2 cellular contexts compared by ENCODE assay signal in the genomic region with DNA sequence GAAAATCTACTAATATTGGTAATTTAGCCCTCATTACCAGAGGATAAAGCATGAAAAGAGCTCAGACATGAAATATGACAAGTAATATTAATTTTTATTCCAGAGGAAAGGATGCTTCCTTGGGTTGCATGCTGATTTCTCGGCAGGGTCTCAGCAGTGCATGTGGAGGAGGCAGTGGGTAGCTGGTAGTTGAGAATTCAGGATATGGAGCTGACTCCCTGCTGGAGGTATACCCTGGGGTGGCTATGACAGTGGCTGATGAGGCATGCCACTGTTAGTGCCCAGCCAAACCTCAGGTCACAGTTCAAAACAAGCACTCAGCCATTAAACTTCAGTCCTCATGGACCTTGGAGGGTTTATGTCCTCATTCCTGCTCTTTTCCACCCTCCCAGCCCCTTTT.
TF ChIP-seq lines count a peak whose summit lies in the region.

No MANE protein-coding gene starts in this region.

TF ChIP-seq in GM23338, 12 proteins besides CTCF, POLR2A, EP300 and RAD21 (continues in another document):
- TF ChIP-seq ZNF331 (CRISPR knock-in tag; IDR thresholded peaks at IDR 0.05; ENCODE audit: low read depth) (no peak), POLR2AphosphoS5 (IDR thresholded peaks at IDR 0.05; ENCODE audit: low read depth) (no peak), STAT1 (IDR thresholded peaks at IDR 0.05; ENCODE audit: unreplicated experiment) (no peak), EZH2phosphoT487 (IDR thresholded peaks at IDR 0.05; ENCODE audit: unreplicated experiment) (no peak), EZH2 (IDR thresholded peaks at IDR 0.05; ENCODE audit: low read depth, unreplicated experiment) (no peak), NANOG (IDR thresholded peaks at IDR 0.05; ENCODE audit: borderline replicate concordance) (no peak), CREB1 (CRISPR knock-in tag; IDR thresholded peaks at IDR 0.05; ENCODE audit: low read depth) (no peak), ZNF114 (CRISPR knock-in tag; IDR thresholded peaks at IDR 0.05) (no peak), JUNB (IDR thresholded peaks at IDR 0.05; ENCODE audit: unreplicated experiment) (no peak)
- TF ChIP-seq, protein P1, sequence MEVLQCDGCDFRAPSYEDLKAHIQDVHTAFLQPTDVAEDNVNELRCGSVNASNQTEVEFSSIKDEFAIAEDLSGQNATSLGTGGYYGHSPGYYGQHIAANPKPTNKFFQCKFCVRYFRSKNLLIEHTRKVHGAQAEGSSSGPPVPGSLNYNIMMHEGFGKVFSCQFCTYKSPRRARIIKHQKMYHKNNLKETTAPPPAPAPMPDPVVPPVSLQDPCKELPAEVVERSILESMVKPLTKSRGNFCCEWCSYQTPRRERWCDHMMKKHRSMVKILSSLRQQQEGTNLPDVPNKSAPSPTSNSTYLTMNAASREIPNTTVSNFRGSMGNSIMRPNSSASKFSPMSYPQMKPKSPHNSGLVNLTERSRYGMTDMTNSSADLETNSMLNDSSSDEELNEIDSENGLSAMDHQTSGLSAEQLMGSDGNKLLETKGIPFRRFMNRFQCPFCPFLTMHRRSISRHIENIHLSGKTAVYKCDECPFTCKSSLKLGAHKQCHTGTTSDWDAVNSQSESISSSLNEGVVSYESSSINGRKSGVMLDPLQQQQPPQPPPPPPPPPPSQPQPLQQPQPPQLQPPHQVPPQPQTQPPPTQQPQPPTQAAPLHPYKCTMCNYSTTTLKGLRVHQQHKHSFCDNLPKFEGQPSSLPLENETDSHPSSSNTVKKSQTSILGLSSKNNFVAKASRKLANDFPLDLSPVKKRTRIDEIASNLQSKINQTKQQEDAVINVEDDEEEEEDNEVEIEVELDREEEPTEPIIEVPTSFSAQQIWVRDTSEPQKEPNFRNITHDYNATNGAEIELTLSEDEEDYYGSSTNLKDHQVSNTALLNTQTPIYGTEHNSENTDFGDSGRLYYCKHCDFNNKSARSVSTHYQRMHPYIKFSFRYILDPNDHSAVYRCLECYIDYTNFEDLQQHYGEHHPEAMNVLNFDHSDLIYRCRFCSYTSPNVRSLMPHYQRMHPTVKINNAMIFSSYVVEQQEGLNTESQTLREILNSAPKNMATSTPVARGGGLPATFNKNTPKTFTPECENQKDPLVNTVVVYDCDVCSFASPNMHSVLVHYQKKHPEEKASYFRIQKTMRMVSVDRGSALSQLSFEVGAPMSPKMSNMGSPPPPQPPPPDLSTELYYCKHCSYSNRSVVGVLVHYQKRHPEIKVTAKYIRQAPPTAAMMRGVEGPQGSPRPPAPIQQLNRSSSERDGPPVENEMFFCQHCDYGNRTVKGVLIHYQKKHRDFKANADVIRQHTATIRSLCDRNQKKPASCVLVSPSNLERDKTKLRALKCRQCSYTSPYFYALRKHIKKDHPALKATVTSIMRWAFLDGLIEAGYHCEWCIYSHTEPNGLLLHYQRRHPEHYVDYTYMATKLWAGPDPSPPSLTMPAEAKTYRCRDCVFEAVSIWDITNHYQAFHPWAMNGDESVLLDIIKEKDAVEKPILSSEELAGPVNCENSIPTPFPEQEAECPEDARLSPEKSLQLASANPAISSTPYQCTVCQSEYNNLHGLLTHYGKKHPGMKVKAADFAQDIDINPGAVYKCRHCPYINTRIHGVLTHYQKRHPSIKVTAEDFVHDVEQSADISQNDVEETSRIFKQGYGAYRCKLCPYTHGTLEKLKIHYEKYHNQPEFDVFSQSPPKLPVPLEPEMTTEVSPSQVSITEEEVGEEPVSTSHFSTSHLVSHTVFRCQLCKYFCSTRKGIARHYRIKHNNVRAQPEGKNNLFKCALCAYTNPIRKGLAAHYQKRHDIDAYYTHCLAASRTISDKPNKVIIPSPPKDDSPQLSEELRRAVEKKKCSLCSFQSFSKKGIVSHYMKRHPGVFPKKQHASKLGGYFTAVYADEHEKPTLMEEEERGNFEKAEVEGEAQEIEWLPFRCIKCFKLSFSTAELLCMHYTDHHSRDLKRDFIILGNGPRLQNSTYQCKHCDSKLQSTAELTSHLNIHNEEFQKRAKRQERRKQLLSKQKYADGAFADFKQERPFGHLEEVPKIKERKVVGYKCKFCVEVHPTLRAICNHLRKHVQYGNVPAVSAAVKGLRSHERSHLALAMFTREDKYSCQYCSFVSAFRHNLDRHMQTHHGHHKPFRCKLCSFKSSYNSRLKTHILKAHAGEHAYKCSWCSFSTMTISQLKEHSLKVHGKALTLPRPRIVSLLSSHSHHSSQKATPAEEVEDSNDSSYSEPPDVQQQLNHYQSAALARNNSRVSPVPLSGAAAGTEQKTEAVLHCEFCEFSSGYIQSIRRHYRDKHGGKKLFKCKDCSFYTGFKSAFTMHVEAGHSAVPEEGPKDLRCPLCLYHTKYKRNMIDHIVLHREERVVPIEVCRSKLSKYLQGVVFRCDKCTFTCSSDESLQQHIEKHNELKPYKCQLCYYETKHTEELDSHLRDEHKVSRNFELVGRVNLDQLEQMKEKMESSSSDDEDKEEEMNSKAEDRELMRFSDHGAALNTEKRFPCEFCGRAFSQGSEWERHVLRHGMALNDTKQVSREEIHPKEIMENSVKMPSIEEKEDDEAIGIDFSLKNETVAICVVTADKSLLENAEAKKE (CRISPR knock-in tag; IDR thresholded peaks at IDR 0.05) = no peak
- TF ChIP-seq, protein P2, sequence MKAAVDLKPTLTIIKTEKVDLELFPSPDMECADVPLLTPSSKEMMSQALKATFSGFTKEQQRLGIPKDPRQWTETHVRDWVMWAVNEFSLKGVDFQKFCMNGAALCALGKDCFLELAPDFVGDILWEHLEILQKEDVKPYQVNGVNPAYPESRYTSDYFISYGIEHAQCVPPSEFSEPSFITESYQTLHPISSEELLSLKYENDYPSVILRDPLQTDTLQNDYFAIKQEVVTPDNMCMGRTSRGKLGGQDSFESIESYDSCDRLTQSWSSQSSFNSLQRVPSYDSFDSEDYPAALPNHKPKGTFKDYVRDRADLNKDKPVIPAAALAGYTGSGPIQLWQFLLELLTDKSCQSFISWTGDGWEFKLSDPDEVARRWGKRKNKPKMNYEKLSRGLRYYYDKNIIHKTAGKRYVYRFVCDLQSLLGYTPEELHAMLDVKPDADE (IDR thresholded peaks at IDR 0.05) = no peak

TF ChIP-seq in H1, 55 proteins besides CTCF, POLR2A, EP300 and RAD21:
- TF ChIP-seq SP4 (IDR thresholded peaks at IDR 0.05; ENCODE audit: low read length) = no peak
- TF ChIP-seq SP1 (IDR thresholded peaks at IDR 0.05; ENCODE audit: low read depth, low read length) = no peak
- TF ChIP-seq NRF1 (IDR thresholded peaks at IDR 0.05; ENCODE audit: low read depth, low read length) = no peak
- no peak for TF ChIP-seq TBP (IDR thresholded peaks at IDR 0.05; ENCODE audit: low read depth, low read length)
- no peak for TF ChIP-seq JUN (IDR thresholded peaks at IDR 0.05; ENCODE audit: low read depth, low read length)
- no peak for TF ChIP-seq FOSL1 (IDR thresholded peaks at IDR 0.05; ENCODE audit: insufficient read depth, low read depth, low read length)
- TF ChIP-seq SRF (IDR thresholded peaks at IDR 0.05; ENCODE audit: low read depth, low read length) = no peak
- TF ChIP-seq PHF8 (conservative IDR thresholded peaks at IDR 0.05; ENCODE audit: low read depth, low read length) = no peak
- TF ChIP-seq CBX5 (IDR thresholded peaks at IDR 0.05; ENCODE audit: low read depth, low read length) = no peak
- TF ChIP-seq, protein P3, sequence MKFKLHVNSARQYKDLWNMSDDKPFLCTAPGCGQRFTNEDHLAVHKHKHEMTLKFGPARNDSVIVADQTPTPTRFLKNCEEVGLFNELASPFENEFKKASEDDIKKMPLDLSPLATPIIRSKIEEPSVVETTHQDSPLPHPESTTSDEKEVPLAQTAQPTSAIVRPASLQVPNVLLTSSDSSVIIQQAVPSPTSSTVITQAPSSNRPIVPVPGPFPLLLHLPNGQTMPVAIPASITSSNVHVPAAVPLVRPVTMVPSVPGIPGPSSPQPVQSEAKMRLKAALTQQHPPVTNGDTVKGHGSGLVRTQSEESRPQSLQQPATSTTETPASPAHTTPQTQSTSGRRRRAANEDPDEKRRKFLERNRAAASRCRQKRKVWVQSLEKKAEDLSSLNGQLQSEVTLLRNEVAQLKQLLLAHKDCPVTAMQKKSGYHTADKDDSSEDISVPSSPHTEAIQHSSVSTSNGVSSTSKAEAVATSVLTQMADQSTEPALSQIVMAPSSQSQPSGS (IDR thresholded peaks at IDR 0.05; ENCODE audit: low read length) = no peak
- no peak for TF ChIP-seq CHD1 (IDR thresholded peaks at IDR 0.05; ENCODE audit: low read depth, low read length)
- TF ChIP-seq GTF2F1 (IDR thresholded peaks at IDR 0.05; ENCODE audit: borderline replicate concordance, low read depth, low read length) = no peak
- TF ChIP-seq, protein P4, sequence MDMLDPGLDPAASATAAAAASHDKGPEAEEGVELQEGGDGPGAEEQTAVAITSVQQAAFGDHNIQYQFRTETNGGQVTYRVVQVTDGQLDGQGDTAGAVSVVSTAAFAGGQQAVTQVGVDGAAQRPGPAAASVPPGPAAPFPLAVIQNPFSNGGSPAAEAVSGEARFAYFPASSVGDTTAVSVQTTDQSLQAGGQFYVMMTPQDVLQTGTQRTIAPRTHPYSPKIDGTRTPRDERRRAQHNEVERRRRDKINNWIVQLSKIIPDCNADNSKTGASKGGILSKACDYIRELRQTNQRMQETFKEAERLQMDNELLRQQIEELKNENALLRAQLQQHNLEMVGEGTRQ (IDR thresholded peaks at IDR 0.05; ENCODE audit: low read length) = no peak
- no peak for TF ChIP-seq JUND (IDR thresholded peaks at IDR 0.05; ENCODE audit: low read length)
- TF ChIP-seq BACH1 (IDR thresholded peaks at IDR 0.05; ENCODE audit: low read length) = no peak
- no peak for TF ChIP-seq KDM1A (IDR thresholded peaks at IDR 0.05; ENCODE audit: borderline replicate concordance, low read length)
